ENCODE assay signal across 35 cellular contexts in genomic region chr4:25847329-25847728, GRCh38. TPM values are rescaled to one million over a fixed set of nuclear protein-coding genes. Genes with fewer than 3 reads are reported as not detected.
DNase-seq lines count a peak whose midpoint lies in the region; ATAC-seq and TF ChIP-seq lines count a peak whose summit lies in the region.
"Had no signal": no experiment of that assay in that cellular context is flagged by ENCODE, and none has a peak within 500 bp of the region (broad histone marks: within the 10 kb centered on the region; RNA-seq: fewer than 3 reads in every experiment).

No MANE protein-coding gene starts in this region.

- no peak for TF ChIP-seq RAD21 in IMR-90 (IDR thresholded peaks at IDR 0.05; ENCODE audit: low read length)

- CTCF ChIA-PET in activated CD8-positive, alpha-beta T cell treated with anti-CD3 and anti-CD28 coated beads, Interleukin-2, amount 10 ng/mL, durations not matched to agents 7 days and 5 days (lab: Charles Lee) = interaction anchor here (1.0 kb wide), 1 partner anchor 79 kb away, joined by 3 read pairs; no protein-coding TSS in a partner anchor
- CTCF ChIA-PET in activated CD8-positive, alpha-beta T cell treated with anti-CD3 and anti-CD28 coated beads for 36 hours (lab: Charles Lee) = no interaction called here
- CTCF ChIA-PET in IMR-90 (lab: Yijun Ruan, JAX) = interaction anchor here (0.6 kb wide), 1 partner anchor 178 kb away, joined by 3 read pairs; no protein-coding TSS in a partner anchor

- in situ Hi-C loops in IMR-90 (cut with MboI; ENCODE audit: low sequenced_read_pairs) = no loop called here
- in situ Hi-C loops in ACHN (cut with HindIII; ENCODE audit: low pct_ligation_motif_present, low pct_unique_long_range_greater_than_20kb, low sequenced_read_pairs) = no loop called here

- peaks cover 1% of the 10 kb centered on the region; the same call in 1 of the 2 replicates for H3K4me1 ChIP-seq in IMR-90 (ENCODE audit: control insufficient read depth, insufficient read depth, low read length)
- H3K4me1 ChIP-seq: sigmoid colon had no signal

- H3K18ac ChIP-seq in IMR-90 (ENCODE audit: low read depth, low read length) = no peak overlapping the region; the same call in 1 of the 2 replicates

- no peak for ATAC-seq in activated CD8-positive, alpha-beta T cell treated with anti-CD3 and anti-CD28 coated beads, Interleukin-2, amount 10 ng/mL, durations not matched to agents 7 days and 5 days
- ATAC-seq in activated CD8-positive, alpha-beta T cell treated with anti-CD3 and anti-CD28 coated beads for 36 hours = no peak
- ATAC-seq in IMR-90 (ENCODE audit: low read depth) = peak; percentile 82
- ATAC-seq in stimulated activated memory B cell treated with anti-CD40 and anti-IgM and Interleukin-4, amounts not matched to agents 10 μg/mL and 1 μg/mL and 100 μg/mL, for 72 hours = no peak
- no peak for ATAC-seq in GM21360 (IDR thresholded peaks at IDR 0.05; ENCODE audit: unreplicated experiment)
- ATAC-seq: activated naive CD8-positive, alpha-beta T cell treated with anti-CD3 and anti-CD28 coated beads, Interleukin-2, amount 50 U/mL, for 24 hours; CD8-positive, alpha-beta T cell; GM12878; left lung; naive thymus-derived CD4-positive, alpha-beta T cell; Panc1 had no signal

- no peaks in the 10 kb centered on the region; the same call in 1 of the 2 replicates for H3K36me3 ChIP-seq in IMR-90 (ENCODE audit: control insufficient read depth, insufficient read depth, low read length)
- H3K36me3 ChIP-seq: esophagus muscularis mucosa, MG63, sigmoid colon had no signal

- H4K5ac ChIP-seq in IMR-90 (ENCODE audit: low read depth, low read length) = no peak overlapping the region

- POLR2A ChIA-PET in activated CD8-positive, alpha-beta T cell treated with anti-CD3 and anti-CD28 coated beads, Interleukin-2, amount 10 ng/mL, durations not matched to agents 7 days and 5 days (lab: Charles Lee) = no interaction called here
- POLR2A ChIA-PET in activated CD8-positive, alpha-beta T cell treated with anti-CD3 and anti-CD28 coated beads for 36 hours (lab: Charles Lee) = no interaction called here
- POLR2A ChIA-PET in IMR-90 (lab: Charles Lee; ENCODE audit: unreplicated experiment) = no interaction called here

- H2BK120ac ChIP-seq in IMR-90 (ENCODE audit: low read depth, low read length) = no peak overlapping the region

- no peak overlapping the region for H4K91ac ChIP-seq in IMR-90 (ENCODE audit: insufficient read depth, low read depth, low read length)

- H3K9me3 Mint-ChIP-seq in activated CD8-positive, alpha-beta T cell treated with anti-CD3 and anti-CD28 coated beads, Interleukin-2, amount 10 ng/mL, durations not matched to agents 7 days and 5 days (ENCODE audit: insufficient read depth) = no peaks in the 10 kb centered on the region
- H3K9me3 Mint-ChIP-seq in activated CD8-positive, alpha-beta T cell treated with anti-CD3 and anti-CD28 coated beads for 36 hours = no peaks in the 10 kb centered on the region
- H3K9me3 Mint-ChIP-seq in stimulated activated memory B cell treated with anti-CD40 and anti-IgM and Interleukin-4, amounts not matched to agents 10 μg/mL and 1 μg/mL and 100 μg/mL, for 72 hours = no peaks in the 10 kb centered on the region
- H3K9me3 Mint-ChIP-seq: activated naive CD8-positive, alpha-beta T cell treated with anti-CD3 and anti-CD28 coated beads, Interleukin-2, amount 50 U/mL, for 24 hours; CD8-positive, alpha-beta T cell; T-helper 2 cell treated with Interferon-gamma antibody and Interleukin-4, amounts not matched to agents 5 μg/mL and 100 μg/mL, for 36 hours; type B pancreatic cell had no signal

- dilution Hi-C loops in IMR-90 (cut with HindIII; ENCODE audit: low sequenced_read_pairs, unreplicated experiment) = no loop called here

- no TSS peak for BruUV-seq in IMR-90 (replicated peaks; lab: Mats Ljungman, UMichigan)

- no peaks in the 10 kb centered on the region for H3K27me3 Mint-ChIP-seq in activated CD8-positive, alpha-beta T cell treated with anti-CD3 and anti-CD28 coated beads, Interleukin-2, amount 10 ng/mL, durations not matched to agents 7 days and 5 days (ENCODE audit: low read depth)
- H3K27me3 Mint-ChIP-seq in activated CD8-positive, alpha-beta T cell treated with anti-CD3 and anti-CD28 coated beads for 36 hours = no peaks in the 10 kb centered on the region
- no peaks in the 10 kb centered on the region for H3K27me3 Mint-ChIP-seq in stimulated activated memory B cell treated with anti-CD40 and anti-IgM and Interleukin-4, amounts not matched to agents 10 μg/mL and 1 μg/mL and 100 μg/mL, for 72 hours
- H3K27me3 Mint-ChIP-seq: activated naive CD8-positive, alpha-beta T cell treated with anti-CD3 and anti-CD28 coated beads, Interleukin-2, amount 50 U/mL, for 24 hours; naive thymus-derived CD4-positive, alpha-beta T cell; type B pancreatic cell had no signal

- TF ChIP-seq CTCF in activated CD8-positive, alpha-beta T cell treated with anti-CD3 and anti-CD28 coated beads for 36 hours (IDR thresholded peaks at IDR 0.05) = no peak
- TF ChIP-seq CTCF in IMR-90 (conservative IDR thresholded peaks at IDR 0.05; ENCODE audit: low read depth, low read length) (no peak), choroid plexus epithelial cell (conservative IDR thresholded peaks at IDR 0.05; ENCODE audit: low read depth, low read length) (no peak)

- WGBS in IMR-90 (ENCODE audit: extremely low coverage in 2 of 2, insufficient read length in 1 of 2), 2 experiments = 40% methylated on average over 1 of the region's 7 CpGs; no CpG with 5 or more reads in 1 of the 2 experiments

- no peak overlapping the region for H2AK5ac ChIP-seq in IMR-90 (ENCODE audit: low read depth, low read length)

- H3K23ac ChIP-seq in IMR-90 (ENCODE audit: low read depth, low read length) = no peak overlapping the region

- H3K27ac Mint-ChIP-seq in activated CD8-positive, alpha-beta T cell treated with anti-CD3 and anti-CD28 coated beads, Interleukin-2, amount 10 ng/mL, durations not matched to agents 7 days and 5 days = peak overlapping the region; percentile 13
- H3K27ac Mint-ChIP-seq in activated CD8-positive, alpha-beta T cell treated with anti-CD3 and anti-CD28 coated beads for 36 hours = no peak overlapping the region
- peak overlapping the region; percentile 55 for H3K27ac Mint-ChIP-seq in stimulated activated memory B cell treated with anti-CD40 and anti-IgM and Interleukin-4, amounts not matched to agents 10 μg/mL and 1 μg/mL and 100 μg/mL, for 72 hours
- H3K27ac Mint-ChIP-seq: activated naive CD8-positive, alpha-beta T cell treated with anti-CD3 and anti-CD28 coated beads, Interleukin-2, amount 50 U/mL, for 24 hours; T-helper 2 cell treated with Interferon-gamma antibody and Interleukin-4, amounts not matched to agents 5 μg/mL and 100 μg/mL, for 36 hours; type B pancreatic cell had no signal

- H2AK9ac ChIP-seq in IMR-90 (replicated peaks; ENCODE audit: low read depth, low read length, poor library complexity) = no peak overlapping the region

- no peak overlapping the region for H3K27ac ChIP-seq in IMR-90 (ENCODE audit: insufficient read depth, low read length)
- H3K27ac ChIP-seq: esophagus muscularis mucosa, HL-60, left lung, sigmoid colon had no signal

- H4K20me1 ChIP-seq in IMR-90 (ENCODE audit: insufficient read depth, low read length) = no peaks in the 10 kb centered on the region

- no peak overlapping the region for H3K4me3 Mint-ChIP-seq in activated CD8-positive, alpha-beta T cell treated with anti-CD3 and anti-CD28 coated beads, Interleukin-2, amount 10 ng/mL, durations not matched to agents 7 days and 5 days
- H3K4me3 Mint-ChIP-seq in activated CD8-positive, alpha-beta T cell treated with anti-CD3 and anti-CD28 coated beads for 36 hours = no peak overlapping the region
- no peak overlapping the region for H3K4me3 Mint-ChIP-seq in stimulated activated memory B cell treated with anti-CD40 and anti-IgM and Interleukin-4, amounts not matched to agents 10 μg/mL and 1 μg/mL and 100 μg/mL, for 72 hours
- H3K4me3 Mint-ChIP-seq: activated naive CD8-positive, alpha-beta T cell treated with anti-CD3 and anti-CD28 coated beads, Interleukin-2, amount 50 U/mL, for 24 hours; CD8-positive, alpha-beta T cell; naive thymus-derived CD4-positive, alpha-beta T cell; T-helper 2 cell treated with Interferon-gamma antibody and Interleukin-4, amounts not matched to agents 5 μg/mL and 100 μg/mL, for 36 hours; type B pancreatic cell had no signal

- H3K36me3 Mint-ChIP-seq in activated CD8-positive, alpha-beta T cell treated with anti-CD3 and anti-CD28 coated beads, Interleukin-2, amount 10 ng/mL, durations not matched to agents 7 days and 5 days (ENCODE audit: low read depth) = peaks cover 71% of the 10 kb centered on the region
- H3K36me3 Mint-ChIP-seq in activated CD8-positive, alpha-beta T cell treated with anti-CD3 and anti-CD28 coated beads for 36 hours (ENCODE audit: low read depth) = peaks cover 22% of the 10 kb centered on the region
- H3K36me3 Mint-ChIP-seq in stimulated activated memory B cell treated with anti-CD40 and anti-IgM and Interleukin-4, amounts not matched to agents 10 μg/mL and 1 μg/mL and 100 μg/mL, for 72 hours = peaks cover 87% of the 10 kb centered on the region

- peaks cover 75% of the 10 kb centered on the region for H3K4me1 Mint-ChIP-seq in activated CD8-positive, alpha-beta T cell treated with anti-CD3 and anti-CD28 coated beads, Interleukin-2, amount 10 ng/mL, durations not matched to agents 7 days and 5 days (ENCODE audit: low read depth)
- peaks cover 65% of the 10 kb centered on the region for H3K4me1 Mint-ChIP-seq in activated CD8-positive, alpha-beta T cell treated with anti-CD3 and anti-CD28 coated beads for 36 hours (ENCODE audit: low read depth)
- H3K4me1 Mint-ChIP-seq in stimulated activated memory B cell treated with anti-CD40 and anti-IgM and Interleukin-4, amounts not matched to agents 10 μg/mL and 1 μg/mL and 100 μg/mL, for 72 hours = peaks cover 92% of the 10 kb centered on the region

- H3K27me3 ChIP-seq in IMR-90 (ENCODE audit: control insufficient read depth, insufficient read depth, low read length) = no peaks in the 10 kb centered on the region
- H3K27me3 ChIP-seq: left lung, MG63, sigmoid colon had no signal

- intact Hi-C loops in activated CD8-positive, alpha-beta T cell treated with anti-CD3 and anti-CD28 coated beads for 36 hours (cut with micrococcal nuclease) = no loop called here
- intact Hi-C loops in IMR-90 (cut with micrococcal nuclease) = no loop called here

- no peak overlapping the region for H3K14ac ChIP-seq in IMR-90 (replicated peaks; ENCODE audit: low read depth, low read length)

- H3K4me3 ChIP-seq in IMR-90 (ENCODE audit: insufficient read depth, low read depth, low read length) (no peak overlapping the region), choroid plexus epithelial cell (ENCODE audit: low read depth, low read length) (no peak overlapping the region)
- H3K4me3 ChIP-seq: esophagus muscularis mucosa, GM12878, left lung, MG63, sigmoid colon had no signal

- H2BK5ac ChIP-seq in IMR-90 (ENCODE audit: low read depth, low read length, poor library complexity, severe bottlenecking) = no peak overlapping the region

- no peaks in the 10 kb centered on the region for H3K9me1 ChIP-seq in IMR-90 (ENCODE audit: insufficient read depth, low read length)

- H3K56ac ChIP-seq in IMR-90 (ENCODE audit: extremely low read depth, insufficient read depth, low read length) = no peak overlapping the region

- no peak overlapping the region; a peak in 1 of 4 replicates for H4K8ac ChIP-seq in IMR-90 (ENCODE audit: low read depth in 2 of 2, low read length in 2 of 2)

- H2BK15ac ChIP-seq in IMR-90 (ENCODE audit: low read depth, low read length) = no peak overlapping the region

- no peak overlapping the region for H2BK20ac ChIP-seq in IMR-90 (ENCODE audit: low read depth, low read length)

- peak overlapping the region; percentile 48; the same call in 1 of the 2 replicates for H3K4me2 ChIP-seq in IMR-90 (ENCODE audit: low read depth, low read length)

- no peak overlapping the region for H3K9ac ChIP-seq in IMR-90 (ENCODE audit: low read depth, low read length)

- H3K9me3 ChIP-seq in IMR-90 (ENCODE audit: control insufficient read depth, insufficient read depth, low read length) = no peaks in the 10 kb centered on the region
- H3K9me3 ChIP-seq: esophagus muscularis mucosa, left lung, MG63, sigmoid colon had no signal

- TF ChIP-seq POLR2A in IMR-90 (IDR thresholded peaks at IDR 0.05; ENCODE audit: low read depth, low read length) = no peak

- H3K79me1 ChIP-seq in IMR-90 (ENCODE audit: low read depth in 1 of 2, low read length in 2 of 2) = peaks cover 0 to 14% of the 10 kb centered on the region in 2 experiments; a peak in 1 of 4 replicates

- no peak overlapping the region for H3K4ac ChIP-seq in IMR-90 (ENCODE audit: low read depth, low read length)

- DNase-seq in activated CD8-positive, alpha-beta T cell treated with anti-CD3 and anti-CD28 coated beads, Interleukin-2, amount 10 ng/mL, durations not matched to agents 7 days and 5 days = no peak
- no peak for DNase-seq in activated CD8-positive, alpha-beta T cell treated with anti-CD3 and anti-CD28 coated beads for 36 hours
- DNase-seq in IMR-90 (peak; percentile 57), choroid plexus epithelial cell (ENCODE audit: low read depth) (peak; percentile 66), NCI-H2171 (lab: John Stamatoyannopoulos, UW) (no peak), ACHN (no peak)
- DNase-seq: activated CD8-positive, alpha-beta memory T cell treated with anti-CD3 and anti-CD28 coated beads for 24 hours; activated gamma-delta T cell treated with Interleukin-2 at 50 U/mL for 16 hours; activated naive CD8-positive, alpha-beta T cell treated with anti-CD3 and anti-CD28 coated beads, Interleukin-2, amount 50 U/mL, for 24 hours; activated T-cell treated with anti-CD3 and anti-CD28 coated beads for 4 hours; CD8-positive, alpha-beta T cell; dermis blood vessel endothelial cell; foreskin fibroblast; islet precursor cell; KG1; left lung; MG63; naive thymus-derived CD4-positive, alpha-beta T cell; NCI-H1105; NCI-H187; NCI-H526; NK-92 treated with Interleukin-12 subunit alpha and Interleukin-12 subunit beta, amount 100 ng/mL, for 24 hours; nucleus accumbens; SHP77; sigmoid colon; stimulated activated CD4-positive, alpha-beta T cell treated with anti-CD3 and anti-CD28 coated beads, Interleukin-4, amount 100 ng/mL, for 24 hours; substantia nigra had no signal

- H2AFZ ChIP-seq in IMR-90 (replicated peaks; ENCODE audit: low read length, poor library complexity) = no peak overlapping the region

RNA-seq across cellular contexts. Expression of gene SEL1L3, which starts 15.5 kb away (rescaled TPM):
- total RNA-seq in activated CD8-positive, alpha-beta T cell treated with anti-CD3 and anti-CD28 coated beads, Interleukin-2, amount 10 ng/mL, durations not matched to agents 7 days and 5 days = 10 to 100 TPM; 62.3 to 65.5 TPM
- total RNA-seq in activated CD8-positive, alpha-beta T cell treated with anti-CD3 and anti-CD28 coated beads for 36 hours = 10 to 100 TPM; 34.8 to 36.9 TPM
- 31.7 and 43.7 TPM in 2 replicates for total RNA-seq in IMR-90 (2012; rRNA removed)
- 13.1 and 16.4 TPM in 2 replicates for polyA plus RNA-seq in IMR-90 (2012; rRNA removed)
- 5.4 and 6.4 TPM in 2 replicates for polyA plus RNA-seq in IMR-90 (2012; cell fraction: cytosol; rRNA removed)
- 5.6 and 13.5 TPM in 2 replicates for polyA plus RNA-seq in IMR-90 (2012; cell fraction: nucleus; rRNA removed; ENCODE audit: low replicate concordance)

Comparison
In these comparisons a context has a peak if more than half of its experiments do, and no peak if none do; other contexts are left out.
1. DNase-seq: peak in IMR-90 (single experiment) and choroid plexus epithelial cell (single experiment); none in activated CD8-positive, alpha-beta T cell treated with anti-CD3 and anti-CD28 coated beads, Interleukin-2, amount 10 ng/mL, durations not matched to agents 7 days and 5 days (single experiment), activated CD8-positive, alpha-beta T cell treated with anti-CD3 and anti-CD28 coated beads for 36 hours (single experiment), NCI-H2171 (single experiment) and ACHN (single experiment).